ENCODE assay signal across 11 cellular contexts in genomic region chr1:45268310-45268709, GRCh38. TPM values are rescaled to one million over a fixed set of nuclear protein-coding genes. Genes with fewer than 3 reads are reported as not detected.
A peak's percentile ranks its signal among the peaks of the same experiment; 100 is the strongest.
DNase-seq lines count a peak whose midpoint lies in the region; ATAC-seq, FAIRE-seq and TF ChIP-seq lines count a peak whose summit lies in the region.
"Not testable (repeated sequence)": the region's sequence is repeated elsewhere in the genome, so short reads cannot be mapped to it uniquely, and the experiment has no call there.
"Had no signal": no experiment of that assay in that cellular context is flagged by ENCODE, and none has a peak within 500 bp of the region (broad histone marks: within the 10 kb centered on the region; RNA-seq: fewer than 3 reads in every experiment).

No MANE protein-coding gene starts in this region.

- H2AK9ac ChIP-seq in IMR-90 (replicated peaks; ENCODE audit: low read depth, low read length, poor library complexity) = not testable (repeated sequence)

- FAIRE-seq in K562 (lab: Jason Lieb, UNC) = not testable (repeated sequence)

- not testable (repeated sequence) for TF ChIP-seq RAD21 in IMR-90 (IDR thresholded peaks at IDR 0.05; ENCODE audit: low read length); K562 (CRISPR knock-in tag; conservative IDR thresholded peaks at IDR 0.05 in 1 of 2, IDR thresholded peaks at IDR 0.05 in 1 of 2)

- not testable (repeated sequence) for H3K79me1 ChIP-seq in IMR-90 (ENCODE audit: low read depth in 1 of 2, low read length in 2 of 2)

- H3K9ac ChIP-seq in IMR-90 (ENCODE audit: low read depth, low read length); K562 (ENCODE audit: insufficient read depth in 1 of 2, low read depth in 2 of 2, low read length in 2 of 2): not testable (repeated sequence)

- H3K4me3 Mint-ChIP-seq in nephron = not testable (repeated sequence)

- no CpG with 5 or more reads among the region's 5 CpGs for WGBS in IMR-90 (ENCODE audit: extremely low coverage in 2 of 2, insufficient read length in 1 of 2), 2 experiments
- 26% methylated on average over 5 of the region's 5 CpGs for WGBS in K562 (ENCODE audit: insufficient coverage, low coverage, missing lambda C conversion rate)

- not testable (repeated sequence) for H3K36me3 ChIP-seq in IMR-90 (ENCODE audit: control insufficient read depth, insufficient read depth, low read length); K562 (ENCODE audit: control insufficient read depth, insufficient read depth, low read length); uterus

- H3K79me2 ChIP-seq in K562 (ENCODE audit: control insufficient read depth, insufficient read depth, low read length) = not testable (repeated sequence)

- not testable (repeated sequence) for H3K4me1 ChIP-seq in IMR-90 (ENCODE audit: control insufficient read depth, insufficient read depth, low read length); uterus
- H3K4me1 ChIP-seq in K562 (replicated peaks in 1 of 2; ENCODE audit: control insufficient read depth in 2 of 2, insufficient read depth in 2 of 2, low read length in 2 of 2) = peaks cover 8 to 27% of the 10 kb centered on the region in 2 experiments

- CTCF ChIA-PET in IMR-90 (lab: Yijun Ruan, JAX); K562 (lab: Yijun Ruan, JAX; ENCODE audit: low intra/inter-chr PET ratio): not testable (repeated sequence)

- H3K14ac ChIP-seq in IMR-90 (replicated peaks; ENCODE audit: low read depth, low read length) = not testable (repeated sequence)

- H3K4me3 ChIP-seq in IMR-90 (ENCODE audit: insufficient read depth, low read depth, low read length); K562; uterus: not testable (repeated sequence)

- H3K9me1 ChIP-seq in IMR-90 (ENCODE audit: insufficient read depth, low read length); K562 (ENCODE audit: control insufficient read depth, insufficient read depth, low read length): not testable (repeated sequence)

- in situ Hi-C loops in IMR-90 (cut with MboI; ENCODE audit: low sequenced_read_pairs); SK-MEL-5 (cut with HindIII; ENCODE audit: low pct_unique_long_range_greater_than_20kb, low sequenced_read_pairs); K562 (cut with MboI): not testable (repeated sequence)

- not testable (repeated sequence) for H3K23ac ChIP-seq in IMR-90 (ENCODE audit: low read depth, low read length)

- not testable (repeated sequence) for H3K9me3 Mint-ChIP-seq in nephron

- not testable (repeated sequence) for TF ChIP-seq EP300 in K562 (IDR thresholded peaks at IDR 0.05; ENCODE audit: low read length)

- not testable (repeated sequence) for H3K56ac ChIP-seq in IMR-90 (ENCODE audit: extremely low read depth, insufficient read depth, low read length)

- H4K5ac ChIP-seq in IMR-90 (ENCODE audit: low read depth, low read length) = not testable (repeated sequence)

- peak overlapping the region in 2 of 3 experiments; percentile 13 to 76 for H3K27ac Mint-ChIP-seq in nephron

- H4K8ac ChIP-seq in IMR-90 (ENCODE audit: low read depth in 2 of 2, low read length in 2 of 2) = not testable (repeated sequence)

- not testable (repeated sequence) for ATAC-seq in IMR-90 (ENCODE audit: low read depth); K562

- intact Hi-C loops in IMR-90 (cut with micrococcal nuclease); K562 (cut with micrococcal nuclease); uterus (cut with DNase I; ENCODE audit: low total_unique reads): not testable (repeated sequence)

- TF ChIP-seq CTCF in IMR-90 (conservative IDR thresholded peaks at IDR 0.05; ENCODE audit: low read depth, low read length); K562 (IDR thresholded peaks at IDR 0.05 in 2 of 3, conservative IDR thresholded peaks at IDR 0.05 in 1 of 3; ENCODE audit: insufficient read depth in 2 of 3, low read depth in 1 of 3, low read length in 3 of 3); nephron (IDR thresholded peaks at IDR 0.05; ENCODE audit: unreplicated experiment in 3 of 3); uterus (IDR thresholded peaks at IDR 0.05): not testable (repeated sequence)

- not testable (repeated sequence) for H2AK5ac ChIP-seq in IMR-90 (ENCODE audit: low read depth, low read length)

- not testable (repeated sequence) for BruUV-seq in IMR-90 (replicated peaks; lab: Mats Ljungman, UMichigan); K562 (replicated peaks; lab: Mats Ljungman, UMichigan)

- H4K20me1 ChIP-seq in IMR-90 (ENCODE audit: insufficient read depth, low read length); K562 (replicated peaks; ENCODE audit: control insufficient read depth, insufficient read depth, low read length): not testable (repeated sequence)

- TF ChIP-seq POLR2A in IMR-90 (IDR thresholded peaks at IDR 0.05; ENCODE audit: low read depth, low read length); K562 (conservative IDR thresholded peaks at IDR 0.05); uterus (IDR thresholded peaks at IDR 0.05): not testable (repeated sequence)

- DNase-seq in IMR-90; K562 (ENCODE audit: extremely low read depth in 1 of 4, low spot score in 3 of 4); uterus: not testable (repeated sequence)
- DNase-seq in OCI-M1 (lab: John Stamatoyannopoulos, UW) (peak; percentile 45), SK-MEL-5 (ENCODE audit: low read depth, low spot score) (peak; percentile 28)

- H3K27me3 Mint-ChIP-seq in nephron (ENCODE audit: low read depth) = not testable (repeated sequence)

- not testable (repeated sequence) for H3K27me3 ChIP-seq in IMR-90 (ENCODE audit: control insufficient read depth, insufficient read depth, low read length); K562 (ENCODE audit: control insufficient read depth in 2 of 2, insufficient read depth in 2 of 2, low read length in 2 of 2); uterus

- H3K18ac ChIP-seq in IMR-90 (ENCODE audit: low read depth, low read length) = not testable (repeated sequence)

- H2BK20ac ChIP-seq in IMR-90 (ENCODE audit: low read depth, low read length) = 0 out of 2 replicates have a peak overlapping the region, but pooled peaks have one; percentile 8

- POLR2A ChIA-PET in IMR-90 (lab: Charles Lee; ENCODE audit: unreplicated experiment) = not testable (repeated sequence)
- POLR2A ChIA-PET in K562 (lab: Yijun Ruan, JAX) = interaction anchor here (1.0 kb wide), 1 partner anchor 23 kb away, joined by 3 read pairs; no protein-coding TSS in a partner anchor

- 0 out of 2 replicates have a peak overlapping the region, but pooled peaks have one; percentile 13 for H2BK120ac ChIP-seq in IMR-90 (ENCODE audit: low read depth, low read length)

- not testable (repeated sequence) for H3K4me2 ChIP-seq in IMR-90 (ENCODE audit: low read depth, low read length); K562 (ENCODE audit: insufficient read depth, low read length)

- H2BK5ac ChIP-seq in IMR-90 (ENCODE audit: low read depth, low read length, poor library complexity, severe bottlenecking) = not testable (repeated sequence)

- not testable (repeated sequence) for H2AFZ ChIP-seq in IMR-90 (replicated peaks; ENCODE audit: low read length, poor library complexity)
- peak overlapping the region; percentile 0; the same call in 1 of the 2 replicates for H2AFZ ChIP-seq in K562 (ENCODE audit: low read depth, low read length)

- H3K36me3 Mint-ChIP-seq in nephron (ENCODE audit: low read depth) = not testable (repeated sequence)

- peaks cover 23% of the 10 kb centered on the region for H3K4me1 Mint-ChIP-seq in nephron

- H3K9me3 ChIP-seq in IMR-90 (ENCODE audit: control insufficient read depth, insufficient read depth, low read length); K562 (replicated peaks; ENCODE audit: control insufficient read depth, insufficient read depth, low read depth, low read length); uterus: not testable (repeated sequence)

- not testable (repeated sequence) for H3K4ac ChIP-seq in IMR-90 (ENCODE audit: low read depth, low read length)

- dilution Hi-C loops in IMR-90 (cut with HindIII; ENCODE audit: low sequenced_read_pairs, unreplicated experiment) = not testable (repeated sequence)

- H4K91ac ChIP-seq in IMR-90 (ENCODE audit: insufficient read depth, low read depth, low read length) = not testable (repeated sequence)

- not testable (repeated sequence) for H3K27ac ChIP-seq in IMR-90 (ENCODE audit: insufficient read depth, low read length); K562 (ENCODE audit: extremely low read depth, low read depth, low read length)
- H3K27ac ChIP-seq in uterus = peak overlapping the region; percentile 77 to 85

- not testable (repeated sequence) for H2BK15ac ChIP-seq in IMR-90 (ENCODE audit: low read depth, low read length)

RNA-seq across cellular contexts. Expression of gene HPDL, which starts 58.4 kb away (rescaled TPM):
- total RNA-seq in IMR-90 (2012; rRNA removed) = 0.54 and 0.56 TPM in 2 replicates
- polyA plus RNA-seq in IMR-90 (2012; rRNA removed) = 1.1 and 1.5 TPM in 2 replicates
- 1.1 and 1.5 TPM in 2 replicates for polyA plus RNA-seq in IMR-90 (2012; cell fraction: cytosol; rRNA removed)
- polyA plus RNA-seq in IMR-90 (2012; cell fraction: nucleus; rRNA removed; ENCODE audit: low replicate concordance) = 0.44 and 1.0 TPM in 2 replicates
- total RNA-seq in SK-MEL-5 (2014; rRNA removed; shearing (Covaris generic)) = not detected in 2 replicates
- 0.13 TPM in 1 of 2 replicates, not detected in the other for polyA plus RNA-seq in SK-MEL-5 (2015; cell fraction: cytosol; rRNA removed)
- polyA plus RNA-seq in SK-MEL-5 (2015; cell fraction: nucleus; rRNA removed) = not detected in 2 replicates
- total RNA-seq in K562 (2011; cell fraction: chromatin; rRNA removed; ENCODE audit: low replicate concordance) = not detected in 2 replicates
- not detected in 2 replicates for total RNA-seq in K562 (2011; cell fraction: nucleolus; rRNA removed)
- total RNA-seq in K562 (2011; cell fraction: nucleoplasm; rRNA removed) = not detected in 2 replicates
- total RNA-seq in K562 (2014; rRNA removed) = not detected in 2 replicates
- not detected in 2 replicates for total RNA-seq in K562 (2014; rRNA removed; fragmentation: Illumina TruSeq; extraction: Trizol)
- total RNA-seq in K562 (2015; rRNA removed; fragmentation: Illumina TruSeq; extraction: Trizol) = not detected in 2 replicates
- total RNA-seq in K562 (2021) = not detected in 2 replicates
- not detected in 2 replicates for polyA plus RNA-seq in K562 (2011; rRNA removed)
- polyA plus RNA-seq in K562 (2011; cell fraction: cytosol; rRNA removed) = not detected in 2 replicates
- polyA plus RNA-seq in K562 (2011; cell fraction: nucleus; rRNA removed) = not detected in 2 replicates
- 0.04 and 0.28 TPM in 2 replicates for polyA plus RNA-seq in K562 (2012)
- not detected in 2 replicates for polyA plus RNA-seq in K562 (2014; fragmentation: Illumina TruSeq; extraction: Trizol)
- not detected for polyA plus RNA-seq in K562 (2014; fragmentation: Nextera tagmentation; extraction: Ambion mirVana)
- polyA plus RNA-seq in K562 (2014; rRNA removed) = not detected in 2 replicates
- polyA minus RNA-seq in K562 (2011; rRNA and poly(A)+ RNA removed) = not detected in 2 replicates
- polyA minus RNA-seq in K562 (2011; cell fraction: cytosol; rRNA and poly(A)+ RNA removed) = not detected in 2 replicates
- not detected in 2 replicates for polyA minus RNA-seq in K562 (2011; cell fraction: nucleus; rRNA and poly(A)+ RNA removed)
- 1 to 10 TPM in 1 of 4 donors, under 1 TPM in 1, not detected in 2; 0.46 to 1.4 TPM for total RNA-seq in uterus
- total RNA-seq: A172; CD4-positive, alpha-beta T cell; CD4-positive, CD25-positive, alpha-beta regulatory T cell; Daoy had no signal
- polyA plus RNA-seq: CD14-positive monocyte had no signal
